1 cellular context compared by ENCODE assay signal in the genomic region with DNA sequence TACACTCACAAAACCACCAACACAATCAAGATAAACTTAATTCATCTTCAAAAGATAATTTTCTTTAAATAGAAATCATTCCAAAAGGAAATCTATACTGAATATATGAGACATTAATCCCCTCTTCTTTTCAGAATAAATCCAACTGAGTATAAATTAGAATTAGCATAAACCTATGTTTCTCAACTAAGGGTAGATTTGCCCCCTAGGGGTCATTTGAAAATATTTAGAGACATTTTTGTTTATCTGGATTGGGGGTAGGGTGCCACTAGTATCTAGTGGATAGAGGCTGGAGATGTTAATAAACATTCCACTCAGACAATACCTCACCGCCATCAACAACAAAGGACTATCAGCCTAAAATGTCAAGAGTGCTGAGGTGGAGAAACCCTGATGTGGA.
TF ChIP-seq lines count a peak whose summit lies in the region.

No MANE protein-coding gene starts in this region.

TF ChIP-seq in SK-N-SH treated with all-trans-retinoic acid at 6 μM for 48 hours, 23 proteins besides CTCF, POLR2A, EP300 and RAD21 (continued from another document):
- TF ChIP-seq CREB5 (CRISPR knock-in tag; IDR thresholded peaks at IDR 0.05; ENCODE audit: low read depth) (no peak), PPARA (CRISPR knock-in tag; IDR thresholded peaks at IDR 0.05; ENCODE audit: borderline replicate concordance) (no peak), TCF4 (CRISPR knock-in tag; IDR thresholded peaks at IDR 0.05; ENCODE audit: borderline replicate concordance) (no peak)
- TF ChIP-seq, protein P1, sequence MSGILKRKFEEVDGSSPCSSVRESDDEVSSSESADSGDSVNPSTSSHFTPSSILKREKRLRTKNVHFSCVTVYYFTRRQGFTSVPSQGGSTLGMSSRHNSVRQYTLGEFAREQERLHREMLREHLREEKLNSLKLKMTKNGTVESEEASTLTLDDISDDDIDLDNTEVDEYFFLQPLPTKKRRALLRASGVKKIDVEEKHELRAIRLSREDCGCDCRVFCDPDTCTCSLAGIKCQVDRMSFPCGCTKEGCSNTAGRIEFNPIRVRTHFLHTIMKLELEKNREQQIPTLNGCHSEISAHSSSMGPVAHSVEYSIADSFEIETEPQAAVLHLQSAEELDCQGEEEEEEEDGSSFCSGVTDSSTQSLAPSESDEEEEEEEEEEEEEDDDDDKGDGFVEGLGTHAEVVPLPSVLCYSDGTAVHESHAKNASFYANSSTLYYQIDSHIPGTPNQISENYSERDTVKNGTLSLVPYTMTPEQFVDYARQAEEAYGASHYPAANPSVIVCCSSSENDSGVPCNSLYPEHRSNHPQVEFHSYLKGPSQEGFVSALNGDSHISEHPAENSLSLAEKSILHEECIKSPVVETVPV (CRISPR knock-in tag; IDR thresholded peaks at IDR 0.05), result no peak
